ENCODE assay signal across 19 cellular contexts in the genomic region with DNA sequence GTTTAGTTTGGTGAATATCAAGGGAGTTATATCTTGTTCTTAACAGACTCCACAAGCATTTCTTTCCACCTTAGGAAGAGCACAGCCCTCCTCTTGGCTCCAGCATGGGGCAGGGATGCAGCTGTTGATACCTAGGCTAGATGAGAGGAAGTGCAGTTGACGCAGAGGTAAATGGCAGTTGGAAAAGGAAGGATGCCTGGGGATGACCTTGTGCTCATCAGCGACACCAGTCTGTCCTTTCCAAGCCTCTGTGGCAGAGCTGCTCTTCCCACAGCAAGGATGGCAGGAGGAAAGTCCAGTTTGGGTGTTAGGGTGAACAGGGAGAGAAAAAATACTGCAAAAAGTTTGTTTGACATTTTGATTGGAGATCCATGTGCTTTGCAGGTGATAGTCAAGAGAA. TPM values are rescaled to one million over a fixed set of nuclear protein-coding genes. Genes with fewer than 3 reads are reported as not detected.
A peak's percentile ranks its signal among the peaks of the same experiment; 100 is the strongest.
DNase-seq lines count a peak whose midpoint lies in the region; TF ChIP-seq lines count a peak whose summit lies in the region.
"Had no signal": no experiment of that assay in that cellular context is flagged by ENCODE, and none has a peak within 500 bp of the region (broad histone marks: within the 10 kb centered on the region; RNA-seq: fewer than 3 reads in every experiment).

No MANE protein-coding gene starts in this region.

- intact Hi-C loops in esophagus muscularis mucosa (cut with DNase I): no loop called here

- H3K9me3 ChIP-seq in esophagus muscularis mucosa (no peaks in the 10 kb centered on the region), MG63 (no peaks in the 10 kb centered on the region)
- H3K9me3 ChIP-seq: SJSA1, tibial artery had no signal

- H3K36me3 ChIP-seq in esophagus muscularis mucosa (no peaks in the 10 kb centered on the region), MG63 (no peaks in the 10 kb centered on the region)
- H3K36me3 ChIP-seq: neural progenitor cell, SJSA1, tibial artery had no signal

- H3K4me3 ChIP-seq in esophagus muscularis mucosa (no peak overlapping the region), MG63 (no peak overlapping the region)
- H3K4me3 ChIP-seq: neural progenitor cell, SJSA1, tibial artery had no signal

- TF ChIP-seq EP300 in esophagus muscularis mucosa (IDR thresholded peaks at IDR 0.05): no peak

- peaks cover 7 to 11% (median 8%) of the 10 kb centered on the region in 4 donors for H3K4me1 ChIP-seq in esophagus muscularis mucosa

- DNase-seq in COR-L47 (lab: John Stamatoyannopoulos, UW): peak; percentile 15
- peak; percentile 53 for DNase-seq in G401 (ENCODE audit: low spot score)
- peak; percentile 32 for DNase-seq in NCI-H345 treated with DMSO at 0.1 percent for 48 hours (lab: John Stamatoyannopoulos, UW; ENCODE audit: unreplicated experiment)
- peak; percentile 86 for DNase-seq in esophagus muscularis mucosa (ENCODE audit: extremely low spot score)
- no peak for DNase-seq in hepatic stellate cell (ENCODE audit: low spot score)
- no peak for DNase-seq in SIG-M5 (lab: John Stamatoyannopoulos, UW)
- no peak for DNase-seq in MG63
- DNase-seq: activated CD4-positive, alpha-beta T cell treated with anti-CD3 and anti-CD28 coated beads, Interleukin-2, amount 10 ng/mL, durations not matched to agents 24 days and 14 days; activated T-cell treated with anti-CD3 and anti-CD28 coated beads, Interleukin-2, amount 50 U/mL, for 4 hours; CD4-positive, CD25-positive, alpha-beta regulatory T cell; cerebellar nuclear complex; NCI-H1048; NCI-H2227 treated with DMSO at 0.1 percent for 48 hours; posterior cingulate gyrus; stimulated activated naive CD4-positive, alpha-beta T cell treated with Interleukin-2 at 50 U/mL for 16 hours; tibial artery had no signal

- in situ Hi-C loops in G401 (cut with HindIII; ENCODE audit: low sequenced_read_pairs): no loop called here

- TF ChIP-seq POLR2A in esophagus muscularis mucosa (IDR thresholded peaks at IDR 0.05; ENCODE audit: low read depth): no peak

- peaks cover 0 to 45% (median 7%) of the 10 kb centered on the region in 4 donors for H3K27me3 ChIP-seq in esophagus muscularis mucosa
- peaks cover 49% of the 10 kb centered on the region for H3K27me3 ChIP-seq in MG63

- no peak overlapping the region for H3K27ac ChIP-seq in esophagus muscularis mucosa (replicated peaks in 1 of 4)
- H3K27ac ChIP-seq: epithelial cell of prostate, neural progenitor cell, SJSA1, tibial artery had no signal

- WGBS in esophagus muscularis mucosa: 64% methylated on average over 2 of the region's 2 CpGs

- no peak for TF ChIP-seq CTCF in esophagus muscularis mucosa (IDR thresholded peaks at IDR 0.05)

RNA-seq across cellular contexts. Expression of gene PROX1, which starts 6.2 kb away (rescaled TPM):
- not detected in 2 replicates for total RNA-seq in G401 (2014; rRNA removed; shearing (Covaris generic))
- total RNA-seq in esophagus muscularis mucosa: 1 to 10 TPM; 2.0 to 5.3 (median 2.5) TPM
- not detected in 2 replicates for total RNA-seq in MG63 (2014; rRNA removed; shearing (Covaris generic); ENCODE audit: low replicate concordance)
- total RNA-seq: activated CD4-positive, alpha-beta T cell treated with anti-CD3 and anti-CD28 coated beads, Interleukin-2, amount 10 ng/mL, durations not matched to agents 24 days and 14 days; CD4-positive, CD25-positive, alpha-beta regulatory T cell had no signal

Comparison
In these comparisons a context has a peak if more than half of its experiments do, and no peak if none do; other contexts are left out.
1. DNase-seq: peak in COR-L47 (single experiment), G401 (single experiment), NCI-H345 treated with DMSO at 0.1 percent for 48 hours (single experiment) and esophagus muscularis mucosa (single experiment); none in hepatic stellate cell (single experiment), SIG-M5 (single experiment) and MG63 (single experiment).